Comparison of ENCODE assay signal across 8 cellular contexts in the genomic region with DNA sequence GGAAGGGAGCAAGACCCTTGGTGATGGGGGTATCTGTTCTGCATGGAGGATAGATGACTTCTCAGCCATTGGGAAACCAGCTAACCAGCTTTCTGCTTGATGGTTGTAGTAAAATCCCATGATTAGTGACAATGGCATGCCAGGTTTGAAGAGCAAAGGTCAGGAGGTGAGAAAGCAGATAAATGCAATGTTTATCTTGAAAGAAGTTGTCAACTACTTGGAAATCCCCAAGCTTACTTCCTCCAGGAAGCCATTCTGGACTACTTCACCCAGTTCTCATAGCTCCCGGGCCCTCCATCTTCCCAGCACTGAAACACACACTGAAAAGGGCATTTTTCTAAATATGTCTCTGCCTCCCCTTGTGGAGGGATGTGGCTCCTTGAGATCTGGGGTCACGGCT. TPM values are rescaled to one million over a fixed set of nuclear protein-coding genes. Genes with fewer than 3 reads are reported as not detected.
DNase-seq lines count a peak whose midpoint lies in the region; ATAC-seq, FAIRE-seq and TF ChIP-seq lines count a peak whose summit lies in the region.

No MANE protein-coding gene starts in this region.

- POLR2A ChIA-PET in AG04450 (lab: Yijun Ruan, JAX), result interaction anchor here (1.0 to 1.7 kb wide), 3 partner anchors 9 to 62 kb away, joined by 4 to 8 read pairs (median 7); no protein-coding TSS in a partner anchor
- POLR2A ChIA-PET in activated naive CD8-positive, alpha-beta T cell treated with anti-CD3 and anti-CD28 coated beads, Interleukin-2, amount 10 ng/mL, durations not matched to agents 7 days and 5 days (lab: Charles Lee), result interaction anchor here (1.4 to 1.8 kb wide), 2 partner anchors 16 to 18 kb away, joined by 9 to 14 read pairs; no protein-coding TSS in a partner anchor

- peak overlapping the region; percentile 59 for H3K4me3 Mint-ChIP-seq in activated naive CD8-positive, alpha-beta T cell treated with anti-CD3 and anti-CD28 coated beads, Interleukin-2, amount 10 ng/mL, durations not matched to agents 7 days and 5 days

- DNase-seq in AG04450 (ENCODE audit: low read depth, low spot score) (no peak), GM18507 (ENCODE audit: extremely low spot score, insufficient read length, low read depth) (no peak), NCI-H446 (lab: John Stamatoyannopoulos, UW) (no peak), NCI-H1436 treated with DMSO at 0.1 percent for 48 hours (lab: John Stamatoyannopoulos, UW) (no peak)
- no peak for DNase-seq in activated naive CD8-positive, alpha-beta T cell treated with anti-CD3 and anti-CD28 coated beads, Interleukin-2, amount 10 ng/mL, durations not matched to agents 7 days and 5 days

- H3K36me3 Mint-ChIP-seq in activated naive CD8-positive, alpha-beta T cell treated with anti-CD3 and anti-CD28 coated beads, Interleukin-2, amount 10 ng/mL, durations not matched to agents 7 days and 5 days, result peaks cover 24% of the 10 kb centered on the region

- CTCF ChIA-PET in AG04450 (lab: Charles Lee), result no interaction called here

- no peak for ATAC-seq in activated naive CD8-positive, alpha-beta T cell treated with anti-CD3 and anti-CD28 coated beads, Interleukin-2, amount 10 ng/mL, durations not matched to agents 7 days and 5 days (ENCODE audit: low read depth)
- ATAC-seq in HG03460 (IDR thresholded peaks at IDR 0.05; ENCODE audit: unreplicated experiment) (no peak), HG03354 (IDR thresholded peaks at IDR 0.05; ENCODE audit: poor library complexity, severe bottlenecking, unreplicated experiment) (no peak)

- WGBS in mesodermal cell (ENCODE audit: insufficient coverage in 2 of 2), 2 experiments, result 100% methylated on average over 2 of the region's 2 CpGs; no CpG with 5 or more reads in 1 of the 2 experiments

- no peaks in the 10 kb centered on the region for H3K27me3 ChIP-seq in AG04450 (ENCODE audit: control insufficient read depth, insufficient read depth, low read length)

- H3K9me3 Mint-ChIP-seq in activated naive CD8-positive, alpha-beta T cell treated with anti-CD3 and anti-CD28 coated beads, Interleukin-2, amount 10 ng/mL, durations not matched to agents 7 days and 5 days, result no peaks in the 10 kb centered on the region

- peaks cover 8% of the 10 kb centered on the region for H3K36me3 ChIP-seq in mesodermal cell (ENCODE audit: control insufficient read depth, insufficient read depth, low read length)

- no peaks in the 10 kb centered on the region; the same call in 1 of the 2 replicates for H3K9me3 ChIP-seq in AG04450 (ENCODE audit: control insufficient read depth, insufficient read depth, low read length)
- peaks cover 4% of the 10 kb centered on the region for H3K9me3 ChIP-seq in mesodermal cell (ENCODE audit: control insufficient read depth, low read length)

- peak; percentile 70 for FAIRE-seq in GM18507 (lab: Jason Lieb, UNC)

- peak overlapping the region; percentile 61 for H3K27ac Mint-ChIP-seq in activated naive CD8-positive, alpha-beta T cell treated with anti-CD3 and anti-CD28 coated beads, Interleukin-2, amount 10 ng/mL, durations not matched to agents 7 days and 5 days

- no peak for TF ChIP-seq CTCF in AG04450 (IDR thresholded peaks at IDR 0.05; ENCODE audit: low read depth, low read length)

- no peaks in the 10 kb centered on the region for H3K27me3 Mint-ChIP-seq in activated naive CD8-positive, alpha-beta T cell treated with anti-CD3 and anti-CD28 coated beads, Interleukin-2, amount 10 ng/mL, durations not matched to agents 7 days and 5 days

- peaks cover 75% of the 10 kb centered on the region for H3K4me1 Mint-ChIP-seq in activated naive CD8-positive, alpha-beta T cell treated with anti-CD3 and anti-CD28 coated beads, Interleukin-2, amount 10 ng/mL, durations not matched to agents 7 days and 5 days

- peak overlapping the region; percentile 80 for H3K27ac ChIP-seq in AG04450 (ENCODE audit: low read depth, low read length)
- peak overlapping the region; percentile 25 for H3K27ac ChIP-seq in mesodermal cell (ENCODE audit: low read depth, low read length, severe bottlenecking)

- H3K4me3 ChIP-seq in AG04450 (ENCODE audit: low read depth, low read length) (no peak overlapping the region), mesodermal cell (ENCODE audit: extremely low read depth, insufficient read depth, low read length, poor library complexity, severe bottlenecking) (no peak overlapping the region)

- peaks cover 42% of the 10 kb centered on the region for H3K4me1 ChIP-seq in mesodermal cell (ENCODE audit: control insufficient read depth, insufficient read depth, low read length, poor library complexity, severe bottlenecking)

RNA-seq across cellular contexts. Expression of a gene that starts 51.3 kb away (rescaled TPM):
- 115 and 138 TPM in 2 replicates for polyA plus RNA-seq in AG04450 (2011; rRNA removed)
- 168 and 203 TPM in 2 replicates for polyA minus RNA-seq in AG04450 (2011; rRNA and poly(A)+ RNA removed)
- total RNA-seq in activated naive CD8-positive, alpha-beta T cell treated with anti-CD3 and anti-CD28 coated beads, Interleukin-2, amount 10 ng/mL, durations not matched to agents 7 days and 5 days, result 10 to 100 TPM; 74.1 to 75.9 TPM
- polyA plus RNA-seq in mesodermal cell (2013, experiment 1 of 2), result 38.8 TPM
- polyA plus RNA-seq in mesodermal cell (2013, experiment 2 of 2), result 36.1 TPM
